Comparison of ENCODE assay signal across 14 cellular contexts in genomic region chr18:23838801-23839366, GRCh38.
DNase-seq lines count a peak whose midpoint lies in the region; ATAC-seq and TF ChIP-seq lines count a peak whose summit lies in the region.
"Had no signal": no experiment of that assay in that cellular context is flagged by ENCODE, and none has a peak within 500 bp of the region (broad histone marks: within the 10 kb centered on the region; RNA-seq: fewer than 3 reads in every experiment).

No MANE protein-coding gene starts in this region.

- peaks cover 0 to 2% of the 10 kb centered on the region in 2 donors for H3K36me3 ChIP-seq in psoas muscle (ENCODE audit: insufficient read depth in 1 of 2, low read depth in 1 of 2)

- DNase-seq in activated CD8-positive, alpha-beta memory T cell treated with anti-CD3 and anti-CD28 coated beads, Interleukin-2, amount 10 ng/mL, durations not matched to agents 7 days and 5 days, result peak; percentile 48
- DNase-seq in activated CD8-positive, alpha-beta memory T cell treated with anti-CD3 and anti-CD28 coated beads, Interleukin-2, amount 50 U/mL, for 48 hours, result no peak
- DNase-seq in T-helper 2 cell treated with Interferon-gamma antibody and Interleukin-4, amounts not matched to agents 5 μg/mL and 100 μg/mL, for 36 hours (ENCODE audit: low spot score), result peak; percentile 14
- DNase-seq in fibroblast of gingiva (ENCODE audit: low read depth), result peak; percentile 16
- no peak for DNase-seq in stimulated activated naive CD8-positive, alpha-beta T cell treated with anti-CD3 and anti-CD28 coated beads, Interleukin-15, amount 100 ng/mL, for 72 hours
- no peak for DNase-seq in activated CD4-positive, CD25-positive, alpha-beta regulatory T cell (lab: John Stamatoyannopoulos, UW)
- DNase-seq in psoas muscle, result no peak
- DNase-seq: activated CD4-positive, alpha-beta T cell treated with anti-CD3 and anti-CD28 coated beads, Interleukin-2, amount 50 U/mL, for 4 hours; DND-41; left ventricle myocardium superior; nucleus accumbens; stimulated activated CD4-positive, alpha-beta T cell treated with anti-CD3 and anti-CD28 coated beads, Interleukin-1b, Interleukin-23, amount 100 ng/mL, for 48 hours; stimulated activated naive CD4-positive, alpha-beta T cell treated with Interleukin-2 at 50 U/mL for 16 hours had no signal

- H3K27ac Mint-ChIP-seq in activated CD8-positive, alpha-beta memory T cell treated with anti-CD3 and anti-CD28 coated beads, Interleukin-2, amount 10 ng/mL, durations not matched to agents 7 days and 5 days, result peak overlapping the region; percentile 39
- no peak overlapping the region for H3K27ac Mint-ChIP-seq in T-helper 2 cell treated with Interferon-gamma antibody and Interleukin-4, amounts not matched to agents 5 μg/mL and 100 μg/mL, for 36 hours
- H3K27ac Mint-ChIP-seq in stimulated activated naive CD8-positive, alpha-beta T cell treated with anti-CD3 and anti-CD28 coated beads, Interleukin-15, amount 100 ng/mL, for 72 hours, result no peak overlapping the region

- CTCF ChIA-PET in activated CD8-positive, alpha-beta memory T cell treated with anti-CD3 and anti-CD28 coated beads, Interleukin-2, amount 10 ng/mL, durations not matched to agents 7 days and 5 days (lab: Charles Lee), result interaction anchor here (1.0 to 3.3 kb wide), 6 partner anchors 10 to 253 kb away, joined by 3 to 23 read pairs (median 4); no protein-coding TSS in a partner anchor

- no peak overlapping the region for H3K4me3 ChIP-seq in psoas muscle

- peaks cover 28% of the 10 kb centered on the region for H3K4me1 Mint-ChIP-seq in activated CD8-positive, alpha-beta memory T cell treated with anti-CD3 and anti-CD28 coated beads, Interleukin-2, amount 10 ng/mL, durations not matched to agents 7 days and 5 days
- H3K4me1 Mint-ChIP-seq in T-helper 2 cell treated with Interferon-gamma antibody and Interleukin-4, amounts not matched to agents 5 μg/mL and 100 μg/mL, for 36 hours (ENCODE audit: low read depth), result peaks cover 13% of the 10 kb centered on the region
- H3K4me1 Mint-ChIP-seq in stimulated activated naive CD8-positive, alpha-beta T cell treated with anti-CD3 and anti-CD28 coated beads, Interleukin-15, amount 100 ng/mL, for 72 hours, result peaks cover 7% of the 10 kb centered on the region

- no peaks in the 10 kb centered on the region for H3K9me3 ChIP-seq in psoas muscle

- no peaks in the 10 kb centered on the region for H3K36me3 Mint-ChIP-seq in activated CD8-positive, alpha-beta memory T cell treated with anti-CD3 and anti-CD28 coated beads, Interleukin-2, amount 10 ng/mL, durations not matched to agents 7 days and 5 days
- H3K36me3 Mint-ChIP-seq in T-helper 2 cell treated with Interferon-gamma antibody and Interleukin-4, amounts not matched to agents 5 μg/mL and 100 μg/mL, for 36 hours (ENCODE audit: low read depth), result no peaks in the 10 kb centered on the region

- 39 to 58% (median 40%) methylated on average over 7 of the region's 7 CpGs for WGBS in psoas muscle, 3 donors

- H3K4me3 Mint-ChIP-seq in activated CD8-positive, alpha-beta memory T cell treated with anti-CD3 and anti-CD28 coated beads, Interleukin-2, amount 10 ng/mL, durations not matched to agents 7 days and 5 days, result no peak overlapping the region
- no peak overlapping the region for H3K4me3 Mint-ChIP-seq in T-helper 2 cell treated with Interferon-gamma antibody and Interleukin-4, amounts not matched to agents 5 μg/mL and 100 μg/mL, for 36 hours
- no peak overlapping the region for H3K4me3 Mint-ChIP-seq in stimulated activated naive CD8-positive, alpha-beta T cell treated with anti-CD3 and anti-CD28 coated beads, Interleukin-15, amount 100 ng/mL, for 72 hours

- H3K4me1 ChIP-seq in psoas muscle, result no peaks in the 10 kb centered on the region

- no peaks in the 10 kb centered on the region for H3K27me3 Mint-ChIP-seq in activated CD8-positive, alpha-beta memory T cell treated with anti-CD3 and anti-CD28 coated beads, Interleukin-2, amount 10 ng/mL, durations not matched to agents 7 days and 5 days
- H3K27me3 Mint-ChIP-seq in T-helper 2 cell treated with Interferon-gamma antibody and Interleukin-4, amounts not matched to agents 5 μg/mL and 100 μg/mL, for 36 hours (ENCODE audit: low read depth), result peaks cover 10% of the 10 kb centered on the region
- no peaks in the 10 kb centered on the region for H3K27me3 Mint-ChIP-seq in stimulated activated naive CD8-positive, alpha-beta T cell treated with anti-CD3 and anti-CD28 coated beads, Interleukin-15, amount 100 ng/mL, for 72 hours

- no peak overlapping the region for H3K27ac ChIP-seq in psoas muscle

- H3K27me3 ChIP-seq in psoas muscle (ENCODE audit: insufficient read depth in 3 of 3, low read length in 2 of 3), result no peaks in the 10 kb centered on the region

- no peak for TF ChIP-seq CTCF in psoas muscle (IDR thresholded peaks at IDR 0.05)

- TF ChIP-seq POLR2A in GM18505 (IDR thresholded peaks at IDR 0.05; ENCODE audit: borderline replicate concordance, extremely low read depth, insufficient read depth, insufficient read length), result no peak

- intact Hi-C loops in psoas muscle (cut with DNase I), result no loop called here

- no peaks in the 10 kb centered on the region for H3K9me3 Mint-ChIP-seq in activated CD8-positive, alpha-beta memory T cell treated with anti-CD3 and anti-CD28 coated beads, Interleukin-2, amount 10 ng/mL, durations not matched to agents 7 days and 5 days (ENCODE audit: low read depth)
- H3K9me3 Mint-ChIP-seq in T-helper 2 cell treated with Interferon-gamma antibody and Interleukin-4, amounts not matched to agents 5 μg/mL and 100 μg/mL, for 36 hours, result no peaks in the 10 kb centered on the region
- H3K9me3 Mint-ChIP-seq in stimulated activated naive CD8-positive, alpha-beta T cell treated with anti-CD3 and anti-CD28 coated beads, Interleukin-15, amount 100 ng/mL, for 72 hours, result no peaks in the 10 kb centered on the region

- ATAC-seq in activated CD8-positive, alpha-beta memory T cell treated with anti-CD3 and anti-CD28 coated beads, Interleukin-2, amount 10 ng/mL, durations not matched to agents 7 days and 5 days, result peak; percentile 83
- ATAC-seq in stimulated activated naive CD8-positive, alpha-beta T cell treated with anti-CD3 and anti-CD28 coated beads, Interleukin-15, amount 100 ng/mL, for 72 hours, result peak; percentile 89
- ATAC-seq in GM18505 (IDR thresholded peaks at IDR 0.05; ENCODE audit: unreplicated experiment), result no peak
- ATAC-seq in psoas muscle, result no peak

Comparison
In these comparisons a context has a peak if more than half of its experiments do, and no peak if none do; other contexts are left out.
1. DNase-seq: peak in activated CD8-positive, alpha-beta memory T cell treated with anti-CD3 and anti-CD28 coated beads, Interleukin-2, amount 10 ng/mL, durations not matched to agents 7 days and 5 days (single experiment), T-helper 2 cell treated with Interferon-gamma antibody and Interleukin-4, amounts not matched to agents 5 μg/mL and 100 μg/mL, for 36 hours (single experiment) and fibroblast of gingiva (single experiment); none in activated CD8-positive, alpha-beta memory T cell treated with anti-CD3 and anti-CD28 coated beads, Interleukin-2, amount 50 U/mL, for 48 hours (single experiment), stimulated activated naive CD8-positive, alpha-beta T cell treated with anti-CD3 and anti-CD28 coated beads, Interleukin-15, amount 100 ng/mL, for 72 hours (0 of 2), activated CD4-positive, CD25-positive, alpha-beta regulatory T cell (0 of 4) and psoas muscle (0 of 2).
2. ATAC-seq: peak in activated CD8-positive, alpha-beta memory T cell treated with anti-CD3 and anti-CD28 coated beads, Interleukin-2, amount 10 ng/mL, durations not matched to agents 7 days and 5 days (single experiment) and stimulated activated naive CD8-positive, alpha-beta T cell treated with anti-CD3 and anti-CD28 coated beads, Interleukin-15, amount 100 ng/mL, for 72 hours (single experiment); none in GM18505 (single experiment) and psoas muscle (0 of 4).